In genomic region chr5:80569961-80570786, GRCh38 we compare ENCODE assay signal across 8 cellular contexts. TPM values are rescaled to one million over a fixed set of nuclear protein-coding genes. Genes with fewer than 3 reads are reported as not detected.
A peak's percentile ranks its signal among the peaks of the same experiment; 100 is the strongest.
DNase-seq lines count a peak whose midpoint lies in the region; ATAC-seq, FAIRE-seq and TF ChIP-seq lines count a peak whose summit lies in the region.

ANKRD34B (minus strand) TSS chr5:80570280; CDS start chr5:80560019, 10,261 bp downstream.

- DNase-seq in A549 (ENCODE audit: low read depth in 1 of 2, low spot score in 1 of 2) (peak; percentile 29 to 38), Panc1 (ENCODE audit: low read depth, low spot score) (no peak), vagina (ENCODE audit: extremely low spot score in 2 of 2) (no peak), NCI-H1048 (lab: John Stamatoyannopoulos, UW) (no peak)

- peaks cover 20% of the 10 kb centered on the region for H3K27me3 ChIP-seq in Panc1 (ENCODE audit: control insufficient read depth, insufficient read depth, low read length)
- peaks cover 80% of the 10 kb centered on the region for H3K27me3 ChIP-seq in ectodermal cell (ENCODE audit: control insufficient read depth, insufficient read depth, low read length, poor library complexity, severe bottlenecking)
- peaks cover 26 to 54% of the 10 kb centered on the region in 2 donors for H3K27me3 ChIP-seq in mucosa of rectum (ENCODE audit: control insufficient read depth in 2 of 2, insufficient read depth in 2 of 2, low read length in 2 of 2)
- no peaks in the 10 kb centered on the region for H3K27me3 ChIP-seq in vagina

- TF ChIP-seq POLR2A in A549 (IDR thresholded peaks at IDR 0.05; ENCODE audit: low read length), result no peak
- no peak for TF ChIP-seq POLR2A in vagina (IDR thresholded peaks at IDR 0.05)

- peak within 1 kb of the TSS; percentile 96 for H3K4me2 ChIP-seq in A549

- WGBS in A549 (ENCODE audit: missing lambda C conversion rate), result 11% methylated on average over 17 of the region's 73 CpGs
- 2% methylated on average over 73 of the region's 73 CpGs for WGBS in ectodermal cell, 2 experiments

- H3K4me1 ChIP-seq in A549, result peaks cover 9% of the 10 kb centered on the region; the same call in 2 of the 3 replicates
- 0 out of 2 replicates have a peak, but pooled peaks cover 3% of the 10 kb centered on the region for H3K4me1 ChIP-seq in Panc1 (ENCODE audit: control insufficient read depth, insufficient read depth, low read length)
- peaks cover 5% of the 10 kb centered on the region for H3K4me1 ChIP-seq in ectodermal cell (ENCODE audit: control insufficient read depth, insufficient read depth, low read length)
- peaks cover 0 to 4% of the 10 kb centered on the region in 2 donors for H3K4me1 ChIP-seq in mucosa of rectum (ENCODE audit: control insufficient read depth in 2 of 2, insufficient read depth in 2 of 2, low read length in 2 of 2)
- H3K4me1 ChIP-seq in vagina, result peaks cover 17% of the 10 kb centered on the region

- TF ChIP-seq EP300 in A549 (IDR thresholded peaks at IDR 0.05), result no peak

- H3K4me3 ChIP-seq in A549, result peak within 1 kb of the TSS; percentile 47
- H3K4me3 ChIP-seq in GM12875 (ENCODE audit: low read depth, low read length), result peak within 1 kb of the TSS; percentile 49
- H3K4me3 ChIP-seq in Panc1 (ENCODE audit: low read depth in 2 of 2, low read length in 2 of 2), result peak within 1 kb of the TSS; percentile 48 to 52
- H3K4me3 ChIP-seq in ectodermal cell (ENCODE audit: insufficient read depth, low read depth, low read length), result peak within 1 kb of the TSS; percentile 34
- H3K4me3 ChIP-seq in mucosa of rectum (ENCODE audit: low read length in 2 of 2), result peak within 1 kb of the TSS; percentile 7 to 30
- peak within 1 kb of the TSS; percentile 27 to 31 for H3K4me3 ChIP-seq in vagina

- no peak for TF ChIP-seq RAD21 in A549 (conservative IDR thresholded peaks at IDR 0.05 in 1 of 2, IDR thresholded peaks at IDR 0.05 in 1 of 2)

- H3K27ac ChIP-seq in A549 (peak within 1 kb of the TSS in 1 of 2 experiments; percentile 42; a peak in 3 of 6 replicates), Panc1 (ENCODE audit: low read length) (no peak within 1 kb of the TSS), ectodermal cell (ENCODE audit: insufficient read depth, low read depth, low read length, poor library complexity, severe bottlenecking) (no peak within 1 kb of the TSS), mucosa of rectum (ENCODE audit: low read depth in 2 of 2, low read length in 2 of 2) (no peak within 1 kb of the TSS), vagina (no peak within 1 kb of the TSS)

- FAIRE-seq in A549 (lab: Jason Lieb, UNC), result no peak

- H3K9me3 ChIP-seq in A549 (no peaks in the 10 kb centered on the region), Panc1 (ENCODE audit: control insufficient read depth, insufficient read depth, low read depth, low read length) (no peaks in the 10 kb centered on the region), ectodermal cell (ENCODE audit: control insufficient read depth, low read length) (no peaks in the 10 kb centered on the region), mucosa of rectum (ENCODE audit: control insufficient read depth in 2 of 2, low read length in 2 of 2) (no peaks in the 10 kb centered on the region), vagina (no peaks in the 10 kb centered on the region)

- POLR2A ChIA-PET in A549 (lab: Yijun Ruan, JAX), result no interaction called here
- POLR2A ChIA-PET in Panc1 (lab: Charles Lee), result no interaction called here

- ATAC-seq in A549, result peak; percentile 73 to 84
- ATAC-seq in Panc1, result peak; percentile 89
- no peak for ATAC-seq in HG03097 (IDR thresholded peaks at IDR 0.05; ENCODE audit: low FRiP score, unreplicated experiment)

- in situ Hi-C loops in Panc1 (cut with HindIII; ENCODE audit: low pct_unique_long_range_greater_than_20kb, low sequenced_read_pairs), result no loop called here

- intact Hi-C loops in Panc1 (cut with micrococcal nuclease; ENCODE audit: unreplicated experiment), result no loop called here
- intact Hi-C loops in vagina (cut with DNase I), result no loop called here

- no peak for TF ChIP-seq CTCF in A549 (IDR thresholded peaks at IDR 0.05)
- no peak for TF ChIP-seq CTCF in GM12875 (IDR thresholded peaks at IDR 0.05; ENCODE audit: borderline replicate concordance, insufficient read depth, low read depth, low read length)
- no peak for TF ChIP-seq CTCF in Panc1 (IDR thresholded peaks at IDR 0.05)
- no peak for TF ChIP-seq CTCF in vagina (IDR thresholded peaks at IDR 0.05)

- no TSS peak for BruUV-seq in Panc1 (replicated peaks; lab: Mats Ljungman, UMichigan)

- CTCF ChIA-PET in A549 (lab: Yijun Ruan, JAX) (no interaction called here), Panc1 (lab: Charles Lee) (no interaction called here)

- no peak within 1 kb of the TSS for H3K9ac ChIP-seq in mucosa of rectum (ENCODE audit: low read depth in 1 of 2, low read length in 2 of 2)

- H3K36me3 ChIP-seq in Panc1 (ENCODE audit: control insufficient read depth, insufficient read depth, low read length), result no peaks in the 10 kb centered on the region; the same call in 1 of the 2 replicates
- H3K36me3 ChIP-seq in ectodermal cell (ENCODE audit: control insufficient read depth, insufficient read depth, low read length), result no peaks in the 10 kb centered on the region
- no peaks in the 10 kb centered on the region for H3K36me3 ChIP-seq in mucosa of rectum (ENCODE audit: control insufficient read depth in 2 of 2, insufficient read depth in 2 of 2, low read length in 2 of 2)
- H3K36me3 ChIP-seq in vagina, result no peaks in the 10 kb centered on the region

TF ChIP-seq in A549, 52 proteins besides CTCF, POLR2A, EP300 and RAD21:
- TF ChIP-seq E2F6 (IDR thresholded peaks at IDR 0.05; ENCODE audit: borderline replicate concordance, low read depth) (peak; percentile 70), RNF2 (IDR thresholded peaks at IDR 0.05; ENCODE audit: borderline replicate concordance, low read depth) (0 out of 2 replicates have a peak, but pooled peaks have one; percentile 42), MAX (IDR thresholded peaks at IDR 0.05) (peak; percentile 65), ZC3H11A (IDR thresholded peaks at IDR 0.05) (no peak)

RNA-seq across cellular contexts. Expression of gene ANKRD34B, which starts in this region (rescaled TPM):
- polyA plus RNA-seq in A549 (2011; rRNA removed) (0.01 and 0.05 TPM in 2 replicates), A549 (2017; fragmentation: RNase III; extraction: RNeasy Plus Mini Kit Qiagen cat#74134 plus additional on column Dnase treatment) (0.01 TPM in 1 of 3 replicates, not detected in the others)
- 0.01 TPM in 1 of 2 replicates, not detected in the other for polyA plus RNA-seq in A549 (2012; cell fraction: cytosol; rRNA removed)
- polyA plus RNA-seq in A549 (2012; cell fraction: nucleus; rRNA removed), result not detected in 2 replicates
- polyA minus RNA-seq in A549 (2011; rRNA and poly(A)+ RNA removed), result not detected in 2 replicates
- total RNA-seq in Panc1 (2021; ENCODE audit: unreplicated experiment) (0.10 TPM), vagina (not detected)
- not detected for polyA plus RNA-seq in Panc1 (2012; ENCODE audit: insufficient read length)
- polyA plus RNA-seq in ectodermal cell (2013, experiment 1 of 4), result 0.19 TPM
- polyA plus RNA-seq in ectodermal cell (2013, experiment 2 of 4), result 0.60 TPM
- 0.37 TPM for polyA plus RNA-seq in ectodermal cell (2013, experiment 3 of 4)
- 0.77 TPM for polyA plus RNA-seq in ectodermal cell (2013, experiment 4 of 4)

Comparison
In these comparisons a context has a peak if more than half of its experiments do, and no peak if none do; other contexts are left out.
1. Peak in DNase-seq, ATAC-seq, H3K4me3 ChIP-seq and H3K4me2 ChIP-seq in A549; RNA of the gene not detected or under 1 TPM.
2. Peak in ATAC-seq and H3K4me3 ChIP-seq in Panc1; RNA of the gene not detected or under 1 TPM.